ENCODE assay signal across 11 cellular contexts in the genomic region with DNA sequence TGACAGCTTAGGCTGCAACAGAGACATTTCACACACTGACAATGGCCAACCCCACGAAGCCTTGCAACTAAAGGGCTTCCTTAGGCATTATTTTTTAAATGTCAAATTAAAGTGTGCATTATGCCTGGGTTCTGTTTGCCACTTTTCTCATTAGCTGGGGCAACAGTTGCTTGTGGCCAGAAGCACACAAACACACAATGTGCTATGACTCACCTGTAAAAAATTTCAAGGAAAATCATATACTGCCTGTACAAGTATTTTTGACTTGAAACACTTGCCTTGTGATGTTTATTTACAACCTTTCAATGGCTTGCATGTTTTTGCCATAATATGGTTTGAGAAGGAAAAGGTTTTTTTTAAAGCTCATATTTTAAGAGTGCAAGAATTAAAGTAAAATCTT. TPM values are rescaled to one million over a fixed set of nuclear protein-coding genes. Genes with fewer than 3 reads are reported as not detected.
A peak's percentile ranks its signal among the peaks of the same experiment; 100 is the strongest.
DNase-seq lines count a peak whose midpoint lies in the region; ATAC-seq, FAIRE-seq and TF ChIP-seq lines count a peak whose summit lies in the region.
"Had no signal": no experiment of that assay in that cellular context is flagged by ENCODE, and none has a peak within 500 bp of the region (broad histone marks: within the 10 kb centered on the region; RNA-seq: fewer than 3 reads in every experiment).

No MANE protein-coding gene starts in this region.

- DNase-seq in AG04449 (ENCODE audit: low read depth, low spot score): no peak
- DNase-seq in HFF-Myc (ENCODE audit: extremely low read depth, low read depth): peak; percentile 7
- peak; percentile 79 for DNase-seq in bronchial epithelial cell (ENCODE audit: low read depth)
- peak; percentile 45 to 77 for DNase-seq in lung microvascular endothelial cell (ENCODE audit: low read depth in 2 of 2)
- DNase-seq in MM.1S: no peak
- no peak for DNase-seq in activated T-helper 2 cell treated with anti-CD3 and anti-CD28 coated beads, Interferon-gamma antibody, Interleukin-2, Interleukin-4, amounts not matched to agents 10 μg/mL and 5 μg/mL and 100 μg/mL, durations not matched to agents 14 hours and 24 hours and 36 hours (ENCODE audit: low spot score)
- no peak for DNase-seq in activated CD8-positive, alpha-beta memory T cell treated with anti-CD3 and anti-CD28 coated beads, Interleukin-2, amount 10 ng/mL, durations not matched to agents 7 days and 5 days
- DNase-seq in stimulated activated CD4-positive, alpha-beta T cell treated with anti-CD3 and anti-CD28 coated beads, Interleukin-15, amount 100 ng/mL, for 24 hours: no peak
- DNase-seq: activated naive CD4-positive, alpha-beta T cell treated with anti-CD3 and anti-CD28 coated beads, Interleukin-2, amount 50 U/mL, for 16 hours; DMS153; NCI-H1417 had no signal

- no peaks in the 10 kb centered on the region for H4K20me1 ChIP-seq in MM.1S (ENCODE audit: insufficient read depth, low read length)

- POLR2A ChIA-PET in AG04449 (lab: Yijun Ruan, JAX): no interaction called here

- H3K9ac ChIP-seq in MM.1S (ENCODE audit: low read length): no peak overlapping the region

- no peak overlapping the region for H3K4me2 ChIP-seq in MM.1S (ENCODE audit: low read depth, low read length)

- TF ChIP-seq CTCF in AG04449 (IDR thresholded peaks at IDR 0.05; ENCODE audit: insufficient read depth, low read length, missing control alignments) (no peak), HFF-Myc (IDR thresholded peaks at IDR 0.05; ENCODE audit: low read depth, low read length, missing control alignments) (no peak), bronchial epithelial cell (IDR thresholded peaks at IDR 0.05; ENCODE audit: insufficient read depth, low read length, severe bottlenecking) (no peak), MM.1S (IDR thresholded peaks at IDR 0.05; ENCODE audit: low read length) (no peak)

- H3K9me3 Mint-ChIP-seq in activated T-helper 2 cell treated with anti-CD3 and anti-CD28 coated beads, Interferon-gamma antibody, Interleukin-2, Interleukin-4, amounts not matched to agents 10 μg/mL and 5 μg/mL and 100 μg/mL, durations not matched to agents 14 hours and 24 hours and 36 hours: no peaks in the 10 kb centered on the region
- no peaks in the 10 kb centered on the region for H3K9me3 Mint-ChIP-seq in activated CD8-positive, alpha-beta memory T cell treated with anti-CD3 and anti-CD28 coated beads, Interleukin-2, amount 10 ng/mL, durations not matched to agents 7 days and 5 days (ENCODE audit: low read depth)

- H3K27ac Mint-ChIP-seq in activated T-helper 2 cell treated with anti-CD3 and anti-CD28 coated beads, Interferon-gamma antibody, Interleukin-2, Interleukin-4, amounts not matched to agents 10 μg/mL and 5 μg/mL and 100 μg/mL, durations not matched to agents 14 hours and 24 hours and 36 hours: no peak overlapping the region
- no peak overlapping the region for H3K27ac Mint-ChIP-seq in activated CD8-positive, alpha-beta memory T cell treated with anti-CD3 and anti-CD28 coated beads, Interleukin-2, amount 10 ng/mL, durations not matched to agents 7 days and 5 days

- H3F3A ChIP-seq in MM.1S (ENCODE audit: insufficient read depth, low read length): no peaks in the 10 kb centered on the region

- H3K4me1 Mint-ChIP-seq in activated T-helper 2 cell treated with anti-CD3 and anti-CD28 coated beads, Interferon-gamma antibody, Interleukin-2, Interleukin-4, amounts not matched to agents 10 μg/mL and 5 μg/mL and 100 μg/mL, durations not matched to agents 14 hours and 24 hours and 36 hours (ENCODE audit: low read depth): peaks cover 9% of the 10 kb centered on the region
- peaks cover 11% of the 10 kb centered on the region for H3K4me1 Mint-ChIP-seq in activated CD8-positive, alpha-beta memory T cell treated with anti-CD3 and anti-CD28 coated beads, Interleukin-2, amount 10 ng/mL, durations not matched to agents 7 days and 5 days

- H3K4me1 ChIP-seq in MM.1S (ENCODE audit: low read length): no peaks in the 10 kb centered on the region

- CTCF ChIA-PET in AG04449 (lab: Yijun Ruan, JAX): interaction anchor here (1.0 to 1.8 kb wide), 5 partner anchors 24 to 214 kb away, joined by 3 to 5 read pairs (median 4); no protein-coding TSS in a partner anchor
- CTCF ChIA-PET in activated CD8-positive, alpha-beta memory T cell treated with anti-CD3 and anti-CD28 coated beads, Interleukin-2, amount 10 ng/mL, durations not matched to agents 7 days and 5 days (lab: Charles Lee): no interaction called here

- H3K79me2 ChIP-seq in MM.1S (ENCODE audit: low read length): no peaks in the 10 kb centered on the region

- H3K9me3 ChIP-seq in MM.1S (replicated peaks; ENCODE audit: insufficient read depth, low read length): no peaks in the 10 kb centered on the region

- H3K36me3 Mint-ChIP-seq in activated T-helper 2 cell treated with anti-CD3 and anti-CD28 coated beads, Interferon-gamma antibody, Interleukin-2, Interleukin-4, amounts not matched to agents 10 μg/mL and 5 μg/mL and 100 μg/mL, durations not matched to agents 14 hours and 24 hours and 36 hours (ENCODE audit: low read depth): no peaks in the 10 kb centered on the region
- no peaks in the 10 kb centered on the region for H3K36me3 Mint-ChIP-seq in activated CD8-positive, alpha-beta memory T cell treated with anti-CD3 and anti-CD28 coated beads, Interleukin-2, amount 10 ng/mL, durations not matched to agents 7 days and 5 days

- H2AFZ ChIP-seq in MM.1S (ENCODE audit: low read length): no peak overlapping the region

- peaks cover 75% of the 10 kb centered on the region for H3K27me3 Mint-ChIP-seq in activated T-helper 2 cell treated with anti-CD3 and anti-CD28 coated beads, Interferon-gamma antibody, Interleukin-2, Interleukin-4, amounts not matched to agents 10 μg/mL and 5 μg/mL and 100 μg/mL, durations not matched to agents 14 hours and 24 hours and 36 hours (ENCODE audit: low read depth)
- peaks cover 85% of the 10 kb centered on the region for H3K27me3 Mint-ChIP-seq in activated CD8-positive, alpha-beta memory T cell treated with anti-CD3 and anti-CD28 coated beads, Interleukin-2, amount 10 ng/mL, durations not matched to agents 7 days and 5 days

- H3K36me3 ChIP-seq in bronchial epithelial cell (ENCODE audit: control insufficient read depth, insufficient read depth, low read length) (peaks cover 5% of the 10 kb centered on the region), MM.1S (replicated peaks; ENCODE audit: insufficient read depth, low read length) (no peaks in the 10 kb centered on the region)

- H3K27ac ChIP-seq in MM.1S (ENCODE audit: low read length): no peak overlapping the region

- H3K4me3 ChIP-seq in AG04449 (ENCODE audit: low read depth, low read length) (peak overlapping the region; percentile 82), HFF-Myc (replicated peaks; ENCODE audit: low read depth, low read length) (no peak overlapping the region), bronchial epithelial cell (ENCODE audit: low read depth, low read length) (no peak overlapping the region), MM.1S (ENCODE audit: low read length) (no peak overlapping the region)

- no peak for FAIRE-seq in bronchial epithelial cell (lab: Jason Lieb, UNC)

- H3K4me3 Mint-ChIP-seq in activated T-helper 2 cell treated with anti-CD3 and anti-CD28 coated beads, Interferon-gamma antibody, Interleukin-2, Interleukin-4, amounts not matched to agents 10 μg/mL and 5 μg/mL and 100 μg/mL, durations not matched to agents 14 hours and 24 hours and 36 hours (ENCODE audit: low read depth): no peak overlapping the region
- H3K4me3 Mint-ChIP-seq in activated CD8-positive, alpha-beta memory T cell treated with anti-CD3 and anti-CD28 coated beads, Interleukin-2, amount 10 ng/mL, durations not matched to agents 7 days and 5 days: no peak overlapping the region

- no peak for ATAC-seq in activated CD8-positive, alpha-beta memory T cell treated with anti-CD3 and anti-CD28 coated beads, Interleukin-2, amount 10 ng/mL, durations not matched to agents 7 days and 5 days

- H3K9me2 ChIP-seq in MM.1S (replicated peaks; ENCODE audit: insufficient read depth, low read length): no peaks in the 10 kb centered on the region

- no peaks in the 10 kb centered on the region for H3K27me3 ChIP-seq in bronchial epithelial cell (ENCODE audit: control insufficient read depth, insufficient read depth, low read length)
- H3K27me3 ChIP-seq in MM.1S (replicated peaks; ENCODE audit: insufficient read depth, low read length): peaks cover 39% of the 10 kb centered on the region

- intact Hi-C loops in activated T-helper 2 cell treated with anti-CD3 and anti-CD28 coated beads, Interferon-gamma antibody, Interleukin-2, Interleukin-4, amounts not matched to agents 10 μg/mL and 5 μg/mL and 100 μg/mL, durations not matched to agents 14 hours and 24 hours and 36 hours (cut with micrococcal nuclease): no loop called here

RNA-seq across cellular contexts. Expression of gene NTN4, which starts 1.9 kb away (rescaled TPM):
- total RNA-seq in bronchial epithelial cell (50.3 and 60.4 TPM in 2 replicates), lung microvascular endothelial cell (216 and 678 TPM in 2 replicates)
- total RNA-seq in activated T-helper 2 cell treated with anti-CD3 and anti-CD28 coated beads, Interferon-gamma antibody, Interleukin-2, Interleukin-4, amounts not matched to agents 10 μg/mL and 5 μg/mL and 100 μg/mL, durations not matched to agents 14 hours and 24 hours and 36 hours: not detected in 2 replicates
- total RNA-seq in activated CD8-positive, alpha-beta memory T cell treated with anti-CD3 and anti-CD28 coated beads, Interleukin-2, amount 10 ng/mL, durations not matched to agents 7 days and 5 days: not detected

Comparison
In these comparisons a context has a peak if more than half of its experiments do, and no peak if none do; other contexts are left out.
1. DNase-seq: peak in HFF-Myc (single experiment), bronchial epithelial cell (single experiment) and lung microvascular endothelial cell (2 of 2); none in AG04449 (single experiment), MM.1S (single experiment), activated T-helper 2 cell treated with anti-CD3 and anti-CD28 coated beads, Interferon-gamma antibody, Interleukin-2, Interleukin-4, amounts not matched to agents 10 μg/mL and 5 μg/mL and 100 μg/mL, durations not matched to agents 14 hours and 24 hours and 36 hours (single experiment), activated CD8-positive, alpha-beta memory T cell treated with anti-CD3 and anti-CD28 coated beads, Interleukin-2, amount 10 ng/mL, durations not matched to agents 7 days and 5 days (single experiment) and stimulated activated CD4-positive, alpha-beta T cell treated with anti-CD3 and anti-CD28 coated beads, Interleukin-15, amount 100 ng/mL, for 24 hours (single experiment).
2. RNA of gene NTN4, which starts 1.9 kb away (total RNA-seq): 216 to 678 TPM in lung microvascular endothelial cell and 50.3 to 60.4 TPM in bronchial epithelial cell; not detected in activated T-helper 2 cell treated with anti-CD3 and anti-CD28 coated beads, Interferon-gamma antibody, Interleukin-2, Interleukin-4, amounts not matched to agents 10 μg/mL and 5 μg/mL and 100 μg/mL, durations not matched to agents 14 hours and 24 hours and 36 hours and not detected in activated CD8-positive, alpha-beta memory T cell treated with anti-CD3 and anti-CD28 coated beads, Interleukin-2, amount 10 ng/mL, durations not matched to agents 7 days and 5 days; every median in the first group is over 10 times any median in the second.